ENCODE assay signal across 28 cellular contexts in the genomic region with DNA sequence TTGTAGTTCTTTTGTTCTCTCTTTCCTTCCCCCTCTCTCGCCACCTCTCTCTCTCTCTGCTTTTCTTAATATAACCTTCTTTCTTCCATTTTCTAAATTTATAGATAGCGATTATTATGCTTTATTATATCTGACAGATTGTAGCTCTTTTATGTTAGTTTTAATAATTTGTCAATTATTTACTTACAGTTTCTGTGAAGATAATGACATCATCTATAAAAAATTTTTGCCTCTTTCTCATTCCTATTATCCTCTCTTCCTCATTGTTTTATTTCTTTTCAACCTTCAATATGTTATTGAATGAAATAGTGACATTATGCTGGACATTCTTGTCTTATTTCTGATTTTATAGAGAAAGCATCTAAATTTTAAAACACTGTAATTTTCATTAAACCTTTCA.
"Had no signal": no experiment of that assay in that cellular context is flagged by ENCODE, and none has a peak within 500 bp of the region (broad histone marks: within the 10 kb centered on the region; RNA-seq: fewer than 3 reads in every experiment).

No MANE protein-coding gene starts in this region.

- H3K4me3 Mint-ChIP-seq: stimulated activated effector memory CD8-positive, alpha-beta T cell treated with anti-CD3 and anti-CD28 coated beads, Interleukin-12 subunit alpha, Interleukin-12 subunit beta, amount 100 ng/mL, for 72 hours; stimulated activated memory B cell treated with anti-CD40 and anti-IgM and Interleukin-4, amounts not matched to agents 10 μg/mL and 1 μg/mL and 100 μg/mL, for 72 hours; stimulated activated naive B cell treated with anti-CD40 and anti-IgM and Interleukin-4, amounts not matched to agents 10 μg/mL and 1 μg/mL and 100 μg/mL, for 72 hours; stimulated activated naive CD8-positive, alpha-beta T cell treated with anti-CD3 and anti-CD28 coated beads, Interleukin-15, amount 100 ng/mL, for 72 hours; stimulated activated naive CD8-positive, alpha-beta T cell treated with anti-CD3 and anti-CD28 coated beads, Interleukin-15, Interleukin-2, amounts not matched to agents 100 ng/mL and 50 ng/mL, for 24 hours; type B pancreatic cell had no signal

- H3K9me3 Mint-ChIP-seq: stimulated activated naive B cell treated with anti-CD40 and anti-IgM and Interleukin-4, amounts not matched to agents 10 μg/mL and 1 μg/mL and 100 μg/mL, for 72 hours; stimulated activated naive CD8-positive, alpha-beta T cell treated with anti-CD3 and anti-CD28 coated beads, Interleukin-15, amount 100 ng/mL, for 72 hours; stimulated activated naive CD8-positive, alpha-beta T cell treated with anti-CD3 and anti-CD28 coated beads, Interleukin-15, Interleukin-2, amounts not matched to agents 100 ng/mL and 50 ng/mL, for 24 hours; type B pancreatic cell had no signal

- H3K4me3 ChIP-seq: stomach, suprapubic skin, testis, thoracic aorta, thyroid gland, tibial artery, tibial nerve, transverse colon, upper lobe of left lung, upper lobe of right lung, uterus, vagina had no signal

- DNase-seq: stimulated activated CD4-positive, alpha-beta T cell treated with anti-CD3 and anti-CD28 coated beads, Interleukin-2, amount 100 ng/mL, for 48 hours; stimulated activated CD4-positive, alpha-beta T cell treated with anti-CD3 and anti-CD28 coated beads, Interleukin-4, amount 100 ng/mL, for 1 hour; stimulated activated CD4-positive, alpha-beta T cell treated with anti-CD3 and anti-CD28 coated beads, Interleukin-4, amount 100 ng/mL, for 24 hours; stimulated activated CD4-positive, alpha-beta T cell treated with anti-CD3 and anti-CD28 coated beads, Interleukin-4, amount 100 ng/mL, for 4 hours; stimulated activated CD8-positive, alpha-beta memory T cell treated with anti-CD3 and anti-CD28 coated beads, Interleukin-4, amount 100 ng/mL, for 48 hours; stimulated activated naive B cell treated with anti-CD40 and anti-IgM and Interleukin-4, amounts not matched to agents 10 μg/mL and 1 μg/mL and 100 μg/mL, for 72 hours; stimulated activated naive CD4-positive, alpha-beta T cell treated with Interleukin-2 at 50 U/mL for 16 hours; stimulated activated naive CD8-positive, alpha-beta T cell treated with anti-CD3 and anti-CD28 coated beads, Interleukin-15, amount 100 ng/mL, for 72 hours; stimulated activated naive CD8-positive, alpha-beta T cell treated with anti-CD3 and anti-CD28 coated beads, Interleukin-15, Interleukin-2, amounts not matched to agents 100 U/mL and 50 U/mL, for 24 hours; stomach; substantia nigra; testis; thyroid gland; tibial artery; transverse colon; trophoblast cell; upper lobe of left lung; upper lobe of right lung; uterus had no signal

- H3K4me1 ChIP-seq: stomach, suprapubic skin, testis, thyroid gland, tibial artery, tibial nerve, transverse colon, upper lobe of left lung, upper lobe of right lung, uterus, vagina had no signal

- H3K4me1 Mint-ChIP-seq: stimulated activated effector memory CD8-positive, alpha-beta T cell treated with anti-CD3 and anti-CD28 coated beads, Interleukin-12 subunit alpha, Interleukin-12 subunit beta, amount 100 ng/mL, for 72 hours; stimulated activated memory B cell treated with anti-CD40 and anti-IgM and Interleukin-4, amounts not matched to agents 10 μg/mL and 1 μg/mL and 100 μg/mL, for 72 hours; stimulated activated naive B cell treated with anti-CD40 and anti-IgM and Interleukin-4, amounts not matched to agents 10 μg/mL and 1 μg/mL and 100 μg/mL, for 72 hours; stimulated activated naive CD8-positive, alpha-beta T cell treated with anti-CD3 and anti-CD28 coated beads, Interleukin-15, amount 100 ng/mL, for 72 hours had no signal

- H3K27ac Mint-ChIP-seq: stimulated activated effector memory CD8-positive, alpha-beta T cell treated with anti-CD3 and anti-CD28 coated beads, Interleukin-12 subunit alpha, Interleukin-12 subunit beta, amount 100 ng/mL, for 72 hours; stimulated activated memory B cell treated with anti-CD40 and anti-IgM and Interleukin-4, amounts not matched to agents 10 μg/mL and 1 μg/mL and 100 μg/mL, for 72 hours; stimulated activated naive B cell treated with anti-CD40 and anti-IgM and Interleukin-4, amounts not matched to agents 10 μg/mL and 1 μg/mL and 100 μg/mL, for 72 hours; stimulated activated naive CD8-positive, alpha-beta T cell treated with anti-CD3 and anti-CD28 coated beads, Interleukin-15, amount 100 ng/mL, for 72 hours; stimulated activated naive CD8-positive, alpha-beta T cell treated with anti-CD3 and anti-CD28 coated beads, Interleukin-15, Interleukin-2, amounts not matched to agents 100 ng/mL and 50 ng/mL, for 24 hours; type B pancreatic cell had no signal

- FAIRE-seq: urothelium cell line had no signal

- ATAC-seq: stimulated activated effector memory CD8-positive, alpha-beta T cell treated with anti-CD3 and anti-CD28 coated beads, Interleukin-12 subunit alpha, Interleukin-12 subunit beta, amount 100 ng/mL, for 72 hours; stimulated activated memory B cell treated with anti-CD40 and anti-IgM and Interleukin-4, amounts not matched to agents 10 μg/mL and 1 μg/mL and 100 μg/mL, for 72 hours; stimulated activated naive B cell treated with anti-CD40 and anti-IgM and Interleukin-4, amounts not matched to agents 10 μg/mL and 1 μg/mL and 100 μg/mL, for 72 hours; stimulated activated naive CD8-positive, alpha-beta T cell treated with anti-CD3 and anti-CD28 coated beads, Interleukin-15, amount 100 ng/mL, for 72 hours; stimulated activated naive CD8-positive, alpha-beta T cell treated with anti-CD3 and anti-CD28 coated beads, Interleukin-15, Interleukin-2, amounts not matched to agents 100 U/mL and 50 U/mL, for 24 hours; upper lobe of right lung had no signal

- H3K27me3 Mint-ChIP-seq: stimulated activated memory B cell treated with anti-CD40 and anti-IgM and Interleukin-4, amounts not matched to agents 10 μg/mL and 1 μg/mL and 100 μg/mL, for 72 hours; stimulated activated naive B cell treated with anti-CD40 and anti-IgM and Interleukin-4, amounts not matched to agents 10 μg/mL and 1 μg/mL and 100 μg/mL, for 72 hours; stimulated activated naive CD8-positive, alpha-beta T cell treated with anti-CD3 and anti-CD28 coated beads, Interleukin-15, amount 100 ng/mL, for 72 hours; stimulated activated naive CD8-positive, alpha-beta T cell treated with anti-CD3 and anti-CD28 coated beads, Interleukin-15, Interleukin-2, amounts not matched to agents 100 ng/mL and 50 ng/mL, for 24 hours; type B pancreatic cell had no signal

- H3K36me3 ChIP-seq: stomach, suprapubic skin, thoracic aorta, thyroid gland, tibial artery, tibial nerve, transverse colon, upper lobe of left lung, upper lobe of right lung, uterus, vagina had no signal

- H3K27me3 ChIP-seq: stomach, suprapubic skin, testis, thyroid gland, tibial artery, tibial nerve, transverse colon, upper lobe of left lung, upper lobe of right lung, uterus, vagina had no signal

- H3K27ac ChIP-seq: stomach, suprapubic skin, testis, thoracic aorta, thyroid gland, tibial artery, tibial nerve, transverse colon, upper lobe of left lung, upper lobe of right lung, uterus, vagina had no signal

- H3K36me3 Mint-ChIP-seq: stimulated activated effector memory CD8-positive, alpha-beta T cell treated with anti-CD3 and anti-CD28 coated beads, Interleukin-12 subunit alpha, Interleukin-12 subunit beta, amount 100 ng/mL, for 72 hours; stimulated activated memory B cell treated with anti-CD40 and anti-IgM and Interleukin-4, amounts not matched to agents 10 μg/mL and 1 μg/mL and 100 μg/mL, for 72 hours; stimulated activated naive B cell treated with anti-CD40 and anti-IgM and Interleukin-4, amounts not matched to agents 10 μg/mL and 1 μg/mL and 100 μg/mL, for 72 hours; type B pancreatic cell had no signal

- H3K9me3 ChIP-seq: stomach, suprapubic skin, testis, thoracic aorta, thyroid gland, tibial artery, tibial nerve, transverse colon, upper lobe of left lung, upper lobe of right lung, uterus, vagina had no signal
